ENCODE assay signal across 8 cellular contexts in genomic region chr11:117817213-117818035, GRCh38. TPM values are rescaled to one million over a fixed set of nuclear protein-coding genes. Genes with fewer than 3 reads are reported as not detected.
DNase-seq lines count a peak whose midpoint lies in the region; ATAC-seq and TF ChIP-seq lines count a peak whose summit lies in the region.

No MANE protein-coding gene starts in this region.

- H3K4me3 ChIP-seq in astrocyte of the cerebellum (ENCODE audit: low read depth, low read length) (no peak overlapping the region), hepatocyte (no peak overlapping the region)

- TF ChIP-seq CTCF in CD14-positive monocyte (IDR thresholded peaks at IDR 0.05) (peak; percentile 99), astrocyte of the cerebellum (IDR thresholded peaks at IDR 0.05; ENCODE audit: low read depth, low read length, missing control alignments) (peak; percentile 100), hepatocyte (IDR thresholded peaks at IDR 0.05; ENCODE audit: poor library complexity) (peak; percentile 99)

- H4K20me1 ChIP-seq in hepatocyte (ENCODE audit: insufficient read depth, poor library complexity, severe bottlenecking): no peaks in the 10 kb centered on the region

- ATAC-seq in GM21381 (IDR thresholded peaks at IDR 0.05; ENCODE audit: unreplicated experiment) (peak; percentile 24), sciatic nerve (peak; percentile 81), HG02610 (IDR thresholded peaks at IDR 0.05; ENCODE audit: unreplicated experiment) (no peak)

- peaks cover 0 to 2% (median 0%) of the 10 kb centered on the region in 7 donors for H3K9me3 Mint-ChIP-seq in CD14-positive monocyte

- DNase-seq in CD14-positive monocyte (ENCODE audit: low spot score) (peak; percentile 88), NCI-H1417 treated with DMSO at 0.1 percent for 48 hours (lab: John Stamatoyannopoulos, UW) (peak; percentile 59), T-helper 22 cell (ENCODE audit: low read depth) (peak; percentile 47), astrocyte of the cerebellum (ENCODE audit: low read depth) (peak; percentile 37), hepatocyte (ENCODE audit: low spot score) (peak; percentile 91), sciatic nerve (ENCODE audit: low spot score) (peak; percentile 93)

- H3K4me3 Mint-ChIP-seq in CD14-positive monocyte: no peak overlapping the region

- H3K4me2 ChIP-seq in hepatocyte: peak overlapping the region; percentile 75

- peak overlapping the region; percentile 95 to 99 (median 99) for H3K27ac Mint-ChIP-seq in CD14-positive monocyte

- H3K36me3 Mint-ChIP-seq in CD14-positive monocyte: no peaks in the 10 kb centered on the region

- WGBS in hepatocyte (ENCODE audit: low lambda C conversion rate, missing lambda C conversion rate): 15% methylated on average over 21 of the region's 21 CpGs

- H3K27me3 ChIP-seq in hepatocyte: no peaks in the 10 kb centered on the region

- H3K27ac ChIP-seq in hepatocyte: peak overlapping the region; percentile 73

- peaks cover 42% of the 10 kb centered on the region for H3K4me1 ChIP-seq in hepatocyte (ENCODE audit: insufficient read depth)

- in situ Hi-C loops in astrocyte of the cerebellum (cut with HindIII; ENCODE audit: low sequenced_read_pairs): loop anchor here (25.0 kb wide), 1 partner anchor 120 kb away; the partner anchor contains the start of gene TMPRSS13

- no peaks in the 10 kb centered on the region for H3K9me2 ChIP-seq in hepatocyte (replicated peaks; ENCODE audit: insufficient read depth)

- peak overlapping the region; percentile 54 for H2AFZ ChIP-seq in hepatocyte

- H3K79me2 ChIP-seq in hepatocyte: no peaks in the 10 kb centered on the region

- no peaks in the 10 kb centered on the region for H3K36me3 ChIP-seq in hepatocyte (replicated peaks; ENCODE audit: insufficient read depth, low read depth)

- peaks cover 59% of the 10 kb centered on the region for H3K4me1 Mint-ChIP-seq in CD14-positive monocyte

- intact Hi-C loops in CD14-positive monocyte (cut with micrococcal nuclease) (loop anchor here (1.0 to 5.0 kb wide), 4 partner anchors 12 to 390 kb away; partner anchors contain the start of gene IL10RA (in 1 of the 2)), sciatic nerve (cut with DNase I) (loop anchor here (2.0 to 5.0 kb wide), 2 partner anchors 375 to 391 kb away; no protein-coding TSS in a partner anchor)

- H3K9me3 ChIP-seq in hepatocyte (ENCODE audit: low read depth): no peaks in the 10 kb centered on the region

- H3K27me3 Mint-ChIP-seq in CD14-positive monocyte (ENCODE audit: low read depth in 3 of 3): peaks cover 0 to 3% (median 2%) of the 10 kb centered on the region in 3 donors

RNA-seq across cellular contexts. Expression of gene FXYD2, which starts 7.1 kb away (rescaled TPM):
- polyA plus RNA-seq in CD14-positive monocyte (1 to 10 TPM; 2.5 to 4.4 TPM), hepatocyte (93.8 and 97.7 TPM in 2 replicates)
- total RNA-seq in hepatocyte (72.7 and 100 TPM in 2 replicates), sciatic nerve (6.6 TPM)

RNA-seq across cellular contexts. Expression of gene DSCAML1, which starts 20.4 kb away (rescaled TPM):
- polyA plus RNA-seq in CD14-positive monocyte (not detected), hepatocyte (0.46 and 1.1 TPM in 2 replicates)
- total RNA-seq in hepatocyte (2.6 and 3.2 TPM in 2 replicates), sciatic nerve (4.2 TPM)

RNA-seq across cellular contexts. Expression of gene FXYD6, which starts 59.0 kb away (rescaled TPM):
- polyA plus RNA-seq in CD14-positive monocyte (10 to 100 TPM; 36.4 to 44.1 TPM), hepatocyte (56.9 and 68.2 TPM in 2 replicates)
- total RNA-seq in hepatocyte (19.5 and 28.3 TPM in 2 replicates), sciatic nerve (141 TPM)

Comparison
In these comparisons a context has a peak if more than half of its experiments do, and no peak if none do; other contexts are left out.
1. DNase-seq: peak in every context shown above with its lines; median percentile 93 in sciatic nerve; 91 in hepatocyte; 88 in CD14-positive monocyte; 59 in NCI-H1417 treated with DMSO at 0.1 percent for 48 hours; 47 in T-helper 22 cell; 37 in astrocyte of the cerebellum.